10 cellular contexts compared by ENCODE assay signal in genomic region chr17:4310349-4311060, GRCh38. TPM values are rescaled to one million over a fixed set of nuclear protein-coding genes. Genes with fewer than 3 reads are reported as not detected.
DNase-seq lines count a peak whose midpoint lies in the region; ATAC-seq and TF ChIP-seq lines count a peak whose summit lies in the region.
"Had no signal": no experiment of that assay in that cellular context is flagged by ENCODE, and none has a peak within 500 bp of the region (broad histone marks: within the 10 kb centered on the region; RNA-seq: fewer than 3 reads in every experiment).

No MANE protein-coding gene starts in this region.

- TF ChIP-seq POLR2A in sigmoid colon (IDR thresholded peaks at IDR 0.05), result no peak

- ATAC-seq in HG02885 (IDR thresholded peaks at IDR 0.05; ENCODE audit: poor library complexity, unreplicated experiment) (no peak), GM19395 (IDR thresholded peaks at IDR 0.05; ENCODE audit: unreplicated experiment) (no peak)

- no peaks in the 10 kb centered on the region for H3K27me3 Mint-ChIP-seq in IgD-negative memory B cell

- H3K36me3 Mint-ChIP-seq in IgD-negative memory B cell, result peaks cover 5% of the 10 kb centered on the region

- no peak for TF ChIP-seq CTCF in sigmoid colon (IDR thresholded peaks at IDR 0.05)

- peaks cover 0 to 17% (median 3%) of the 10 kb centered on the region in 4 donors for H3K36me3 ChIP-seq in sigmoid colon

- H3K9me3 Mint-ChIP-seq in IgD-negative memory B cell, result no peaks in the 10 kb centered on the region

- H3K4me1 ChIP-seq in sigmoid colon, result peaks cover 0 to 75% (median 60%) of the 10 kb centered on the region in 4 donors

- no peak for TF ChIP-seq EP300 in sigmoid colon (IDR thresholded peaks at IDR 0.05)

- H3K27ac Mint-ChIP-seq in IgD-negative memory B cell, result peak overlapping the region; percentile 32 to 40 (median 37)

- peaks cover 54 to 69% (median 61%) of the 10 kb centered on the region in 3 donors for H3K4me1 Mint-ChIP-seq in IgD-negative memory B cell

- H3K9me3 ChIP-seq in sigmoid colon, result no peaks in the 10 kb centered on the region

- H3K4me3 Mint-ChIP-seq in IgD-negative memory B cell, result peak overlapping the region in 1 of 4 donors; percentile 80

- peak overlapping the region in 3 of 4 donors; percentile 0 to 37 (median 37) for H3K27ac ChIP-seq in sigmoid colon
- H3K27ac ChIP-seq: epithelial cell of prostate had no signal

- no peak overlapping the region for H3K4me3 ChIP-seq in sigmoid colon

- WGBS in sigmoid colon, 2 donors, result 51 to 75% methylated on average over 6 of the region's 6 CpGs

- intact Hi-C loops in sigmoid colon (cut with DNase I), result loop anchor here (5.0 kb wide), 1 partner anchor 52 kb away; no protein-coding TSS in a partner anchor

- H3K27me3 ChIP-seq in sigmoid colon, result no peaks in the 10 kb centered on the region

- DNase-seq in astrocyte of the hippocampus (ENCODE audit: low read depth, low spot score) (peak; percentile 72), iPS-NIHi11 (ENCODE audit: low spot score) (peak; percentile 12), sigmoid colon (no peak), activated gamma-delta T cell treated with Interleukin-2 at 50 U/mL for 16 hours (no peak)
- DNase-seq: activated effector memory CD4-positive, alpha-beta T cell treated with Interleukin-2 at 50 U/mL for 16 hours; EL had no signal

RNA-seq across cellular contexts. Expression of gene ANKFY1, which starts 46.7 kb away (rescaled TPM):
- polyA plus RNA-seq in IgD-negative memory B cell (9.4 TPM), sigmoid colon (10 to 100 TPM in 2 of 3 donors, 1 to 10 TPM in 1; 6.0 to 24.3 (median 10.2) TPM)
- total RNA-seq in sigmoid colon, result 10 to 100 TPM; 52.6 to 68.0 (median 59.8) TPM

RNA-seq across cellular contexts. Expression of gene UBE2G1, which starts 56.0 kb away (rescaled TPM):
- 97.5 TPM for polyA plus RNA-seq in IgD-negative memory B cell
- total RNA-seq in sigmoid colon, result 100 to 1,000 TPM in 2 of 4 donors, 10 to 100 TPM in 2; 83.2 to 111 (median 96.9) TPM
- polyA plus RNA-seq in sigmoid colon, result 10 to 100 TPM; 20.5 to 31.7 (median 26.4) TPM

Comparison
In these comparisons a context has a peak if more than half of its experiments do, and no peak if none do; other contexts are left out.
1. DNase-seq: peak in astrocyte of the hippocampus (single experiment) and iPS-NIHi11 (single experiment); none in sigmoid colon (single experiment) and activated gamma-delta T cell treated with Interleukin-2 at 50 U/mL for 16 hours (single experiment).